8 cellular contexts compared by ENCODE assay signal in genomic region chr3:71397046-71397445, GRCh38.
A peak's percentile ranks its signal among the peaks of the same experiment; 100 is the strongest.
DNase-seq lines count a peak whose midpoint lies in the region; ATAC-seq and TF ChIP-seq lines count a peak whose summit lies in the region.

No MANE protein-coding gene starts in this region.

- peaks cover 2 to 4% of the 10 kb centered on the region in 2 donors for H3K36me3 Mint-ChIP-seq in stimulated activated naive B cell treated with anti-CD40 and anti-IgM and Interleukin-4, amounts not matched to agents 10 μg/mL and 1 μg/mL and 100 μg/mL, for 72 hours

- H3K9me3 Mint-ChIP-seq in stimulated activated naive B cell treated with anti-CD40 and anti-IgM and Interleukin-4, amounts not matched to agents 10 μg/mL and 1 μg/mL and 100 μg/mL, for 72 hours: no peaks in the 10 kb centered on the region

- no peaks in the 10 kb centered on the region for H3K36me3 ChIP-seq in body of pancreas (replicated peaks in 1 of 2; ENCODE audit: insufficient read depth in 1 of 2, low read depth in 2 of 2)
- no peaks in the 10 kb centered on the region for H3K36me3 ChIP-seq in lung (ENCODE audit: control insufficient read depth in 2 of 2, insufficient read depth in 2 of 2, low read length in 2 of 2)

- no peaks in the 10 kb centered on the region for H3K27me3 ChIP-seq in body of pancreas
- H3K27me3 ChIP-seq in lung (ENCODE audit: control insufficient read depth, insufficient read depth): no peaks in the 10 kb centered on the region

- H3K9me3 ChIP-seq in body of pancreas (no peaks in the 10 kb centered on the region), lung (ENCODE audit: control insufficient read depth in 2 of 2, insufficient read depth in 1 of 2, low read length in 1 of 2) (no peaks in the 10 kb centered on the region)

- TF ChIP-seq POLR2A in body of pancreas (IDR thresholded peaks at IDR 0.05): no peak

- peak; percentile 33 to 68 (median 58) for TF ChIP-seq CTCF in body of pancreas (IDR thresholded peaks at IDR 0.05)
- peak; percentile 3 for TF ChIP-seq CTCF in lung (IDR thresholded peaks at IDR 0.05; ENCODE audit: control extremely low read depth, extremely low read depth)

- 18 to 21% methylated on average over 5 of the region's 5 CpGs for WGBS in body of pancreas, 2 donors
- WGBS in lung, 2 donors: 27 to 46% methylated on average over 5 of the region's 5 CpGs

- H3K4me3 Mint-ChIP-seq in stimulated activated naive B cell treated with anti-CD40 and anti-IgM and Interleukin-4, amounts not matched to agents 10 μg/mL and 1 μg/mL and 100 μg/mL, for 72 hours: no peak overlapping the region

- H3K4me1 Mint-ChIP-seq in stimulated activated naive B cell treated with anti-CD40 and anti-IgM and Interleukin-4, amounts not matched to agents 10 μg/mL and 1 μg/mL and 100 μg/mL, for 72 hours: peaks cover 48 to 81% of the 10 kb centered on the region in 2 donors

- H3K4me3 ChIP-seq in body of pancreas (no peak overlapping the region), lung (no peak overlapping the region)

- intact Hi-C loops in body of pancreas (cut with DNase I): no loop called here

- H3K27me3 Mint-ChIP-seq in stimulated activated naive B cell treated with anti-CD40 and anti-IgM and Interleukin-4, amounts not matched to agents 10 μg/mL and 1 μg/mL and 100 μg/mL, for 72 hours: no peaks in the 10 kb centered on the region

- H3K27ac ChIP-seq in body of pancreas (no peak overlapping the region), lung (ENCODE audit: low read depth in 1 of 2, low read length in 1 of 2) (no peak overlapping the region)

- no peak overlapping the region for H3K27ac Mint-ChIP-seq in stimulated activated naive B cell treated with anti-CD40 and anti-IgM and Interleukin-4, amounts not matched to agents 10 μg/mL and 1 μg/mL and 100 μg/mL, for 72 hours

- peaks cover 4% of the 10 kb centered on the region for H3K4me1 ChIP-seq in body of pancreas
- H3K4me1 ChIP-seq in lung (ENCODE audit: control insufficient read depth in 2 of 2, insufficient read depth in 2 of 2, low read length in 2 of 2): peaks cover 6 to 19% of the 10 kb centered on the region in 2 donors

- peak in 2 of 3 experiments; percentile 25 to 26 for DNase-seq in NCI-H1417 (lab: John Stamatoyannopoulos, UW)
- no peak for DNase-seq in NCI-H1417 treated with DMSO at 0.1 percent for 48 hours (lab: John Stamatoyannopoulos, UW)
- DNase-seq in LoVo (ENCODE audit: low spot score): peak; percentile 25
- DNase-seq in body of pancreas: peak; percentile 21 to 60 (median 53)
- DNase-seq in lung (ENCODE audit: low spot score): no peak
- DNase-seq in GM19240 (ENCODE audit: insufficient read length, low spot score): no peak
- DNase-seq in stimulated activated naive B cell treated with anti-CD40 and anti-IgM and Interleukin-4, amounts not matched to agents 10 μg/mL and 1 μg/mL and 100 μg/mL, for 72 hours: no peak

- ATAC-seq in body of pancreas: peak; percentile 66
- no peak for ATAC-seq in lung (ENCODE audit: insufficient read depth, low FRiP score)
- no peak for ATAC-seq in HG03095 (IDR thresholded peaks at IDR 0.05; ENCODE audit: unreplicated experiment)
- ATAC-seq in stimulated activated naive B cell treated with anti-CD40 and anti-IgM and Interleukin-4, amounts not matched to agents 10 μg/mL and 1 μg/mL and 100 μg/mL, for 72 hours (replicated peaks): no peak

Comparison
In these comparisons a context has a peak if more than half of its experiments do, and no peak if none do; other contexts are left out.
1. DNase-seq: peak in NCI-H1417 (2 of 3), LoVo (single experiment) and body of pancreas (4 of 4); none in NCI-H1417 treated with DMSO at 0.1 percent for 48 hours (single experiment), lung (single experiment), GM19240 (single experiment) and stimulated activated naive B cell treated with anti-CD40 and anti-IgM and Interleukin-4, amounts not matched to agents 10 μg/mL and 1 μg/mL and 100 μg/mL, for 72 hours (single experiment).